ENCODE assay signal across 1 cellular context in genomic region chr6:80179691-80180090, GRCh38.
TF ChIP-seq lines count a peak whose summit lies in the region.

No MANE protein-coding gene starts in this region.

TF ChIP-seq in GM23338, 12 proteins besides CTCF, POLR2A, EP300 and RAD21 (continued from another document):
- TF ChIP-seq ZNF114 (CRISPR knock-in tag; IDR thresholded peaks at IDR 0.05) (no peak), EZH2phosphoT487 (IDR thresholded peaks at IDR 0.05; ENCODE audit: unreplicated experiment) (no peak), ETS1 (IDR thresholded peaks at IDR 0.05) (no peak), STAT1 (IDR thresholded peaks at IDR 0.05; ENCODE audit: unreplicated experiment) (no peak)
